In the genomic region with DNA sequence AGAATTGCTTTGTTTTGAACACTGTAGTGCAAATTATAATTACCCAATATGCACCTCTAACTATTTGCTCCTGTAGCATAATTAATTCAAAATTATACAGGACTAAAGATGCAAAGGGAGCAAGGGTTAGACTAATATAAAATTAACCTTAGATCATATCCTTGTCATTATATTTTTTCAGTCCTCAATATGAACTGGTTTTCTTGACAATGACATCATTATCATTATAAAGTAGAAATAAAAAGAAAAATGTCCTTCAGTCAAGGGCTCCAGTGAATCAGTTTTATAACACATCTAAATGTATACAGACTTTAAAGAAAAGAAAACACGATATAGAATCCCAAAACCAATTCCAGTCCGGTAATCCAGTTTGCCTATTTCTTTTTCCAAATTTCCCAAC, we compare ENCODE assay signal across 22 cellular contexts.
"Had no signal": no experiment of that assay in that cellular context is flagged by ENCODE, and none has a peak within 500 bp of the region (broad histone marks: within the 10 kb centered on the region; RNA-seq: fewer than 3 reads in every experiment).

No MANE protein-coding gene starts in this region.

- H3K4me3 Mint-ChIP-seq: natural killer cell, neural crest cell, type B pancreatic cell had no signal

- DNase-seq: colonic mucosa; dermis blood vessel endothelial cell; erythroblast; foreskin melanocyte; head of caudate nucleus; kidney; left cardiac atrium; left ventricle myocardium superior; mucosa of descending colon; natural killer cell; nucleus accumbens; ovary; right cardiac atrium; stimulated activated CD4-positive, alpha-beta T cell treated with anti-CD3 and anti-CD28 coated beads, Interleukin-4, amount 100 ng/mL, for 1 hour; stimulated activated CD8-positive, alpha-beta memory T cell treated with anti-CD3 and anti-CD28 coated beads, Interleukin-4, amount 100 ng/mL, for 48 hours; stimulated activated naive CD8-positive, alpha-beta T cell treated with anti-CD3 and anti-CD28 coated beads, Interleukin-15, Interleukin-2, amounts not matched to agents 100 U/mL and 50 U/mL, for 24 hours; thyroid gland had no signal

- H3K27ac ChIP-seq: colonic mucosa, hepatocyte, ovary, suprapubic skin, thyroid gland had no signal

- H3K4me1 ChIP-seq: colonic mucosa had no signal

- H3K27ac Mint-ChIP-seq: type B pancreatic cell had no signal

- H3K27me3 ChIP-seq: colonic mucosa, hepatocyte, ovary, suprapubic skin, thyroid gland had no signal

- H3K27me3 Mint-ChIP-seq: type B pancreatic cell had no signal

- H3K36me3 Mint-ChIP-seq: natural killer cell; stimulated activated effector memory CD8-positive, alpha-beta T cell treated with anti-CD3 and anti-CD28 coated beads, Interleukin-12 subunit alpha, Interleukin-12 subunit beta, amount 100 ng/mL, for 72 hours; type B pancreatic cell had no signal

- H3K9me3 Mint-ChIP-seq: natural killer cell; neural crest cell; stimulated activated effector memory CD8-positive, alpha-beta T cell treated with anti-CD3 and anti-CD28 coated beads, Interleukin-12 subunit alpha, Interleukin-12 subunit beta, amount 100 ng/mL, for 72 hours; type B pancreatic cell had no signal

- H3K36me3 ChIP-seq: colonic mucosa, ovary, suprapubic skin, thyroid gland had no signal

- ATAC-seq: mucosa of descending colon; natural killer cell; right cardiac atrium; stimulated activated naive CD8-positive, alpha-beta T cell treated with anti-CD3 and anti-CD28 coated beads, Interleukin-15, Interleukin-2, amounts not matched to agents 100 U/mL and 50 U/mL, for 24 hours had no signal

- H3K4me3 ChIP-seq: colonic mucosa, hepatocyte, mucosa of descending colon, ovary, suprapubic skin, thyroid gland had no signal

- H3K9me3 ChIP-seq: colonic mucosa, mucosa of descending colon, ovary, suprapubic skin, thyroid gland had no signal
